Comparison of ENCODE assay signal across 16 cellular contexts in genomic region chr21:41377715-41378114, GRCh38.
"Had no signal": no experiment of that assay in that cellular context is flagged by ENCODE, and none has a peak within 500 bp of the region (broad histone marks: within the 10 kb centered on the region; RNA-seq: fewer than 3 reads in every experiment).

No MANE protein-coding gene starts in this region.

- H3K27me3 ChIP-seq: heart right ventricle, suprapubic skin had no signal

- H3K27ac Mint-ChIP-seq: activated CD4-positive, alpha-beta T cell treated with anti-CD3 and anti-CD28 coated beads, Interleukin-2, amount 10 ng/mL, durations not matched to agents 24 days and 14 days; activated T-helper 2 cell treated with anti-CD3 and anti-CD28 coated beads, Interferon-gamma antibody, Interleukin-2, Interleukin-4, amounts not matched to agents 10 μg/mL and 5 μg/mL and 100 μg/mL, durations not matched to agents 14 hours and 24 hours and 36 hours; stimulated activated naive CD8-positive, alpha-beta T cell treated with anti-CD3 and anti-CD28 coated beads, Interleukin-15, amount 100 ng/mL, for 72 hours had no signal

- ATAC-seq: heart right ventricle; naive thymus-derived CD8-positive, alpha-beta T cell; stimulated activated naive CD8-positive, alpha-beta T cell treated with anti-CD3 and anti-CD28 coated beads, Interleukin-15, amount 100 ng/mL, for 72 hours had no signal

- H3K9me3 Mint-ChIP-seq: activated CD4-positive, alpha-beta T cell treated with anti-CD3 and anti-CD28 coated beads, Interleukin-2, amount 10 ng/mL, durations not matched to agents 24 days and 14 days; activated T-helper 2 cell treated with anti-CD3 and anti-CD28 coated beads, Interferon-gamma antibody, Interleukin-2, Interleukin-4, amounts not matched to agents 10 μg/mL and 5 μg/mL and 100 μg/mL, durations not matched to agents 14 hours and 24 hours and 36 hours; naive thymus-derived CD8-positive, alpha-beta T cell; stimulated activated naive CD8-positive, alpha-beta T cell treated with anti-CD3 and anti-CD28 coated beads, Interleukin-15, amount 100 ng/mL, for 72 hours had no signal

- DNase-seq: activated CD4-positive, alpha-beta T cell treated with anti-CD3 and anti-CD28 coated beads, Interleukin-2, amount 10 ng/mL, durations not matched to agents 24 days and 14 days; activated CD4-positive, CD25-positive, alpha-beta regulatory T cell; activated naive CD4-positive, alpha-beta T cell treated with Interleukin-2 at 50 U/mL for 16 hours; cerebellar nuclear complex; effector CD4-positive, alpha-beta T cell; heart right ventricle; mesendoderm; naive thymus-derived CD8-positive, alpha-beta T cell; nucleus accumbens; stimulated activated CD4-positive, alpha-beta T cell treated with anti-CD3 and anti-CD28 coated beads, Interleukin-2, amount 100 ng/mL, for 24 hours; stimulated activated naive CD8-positive, alpha-beta T cell treated with anti-CD3 and anti-CD28 coated beads, Interleukin-15, amount 100 ng/mL, for 72 hours; trophoblast cell had no signal

- H3K4me3 ChIP-seq: esophagus muscularis mucosa, heart right ventricle, SK-N-MC, suprapubic skin had no signal

- H3K27ac ChIP-seq: esophagus muscularis mucosa, heart right ventricle, SK-N-MC, suprapubic skin had no signal

- H3K4me3 Mint-ChIP-seq: activated CD4-positive, alpha-beta T cell treated with anti-CD3 and anti-CD28 coated beads, Interleukin-2, amount 10 ng/mL, durations not matched to agents 24 days and 14 days; naive thymus-derived CD8-positive, alpha-beta T cell; stimulated activated naive CD8-positive, alpha-beta T cell treated with anti-CD3 and anti-CD28 coated beads, Interleukin-15, amount 100 ng/mL, for 72 hours had no signal

- H3K9me3 ChIP-seq: esophagus muscularis mucosa, heart right ventricle, suprapubic skin had no signal

- H3K27me3 Mint-ChIP-seq: activated CD4-positive, alpha-beta T cell treated with anti-CD3 and anti-CD28 coated beads, Interleukin-2, amount 10 ng/mL, durations not matched to agents 24 days and 14 days; naive thymus-derived CD8-positive, alpha-beta T cell; stimulated activated naive CD8-positive, alpha-beta T cell treated with anti-CD3 and anti-CD28 coated beads, Interleukin-15, amount 100 ng/mL, for 72 hours had no signal
